Comparison of ENCODE assay signal across 11 cellular contexts in genomic region chr3:112974178-112974517, GRCh38. TPM values are rescaled to one million over a fixed set of nuclear protein-coding genes. Genes with fewer than 3 reads are reported as not detected.
DNase-seq lines count a peak whose midpoint lies in the region; ATAC-seq and TF ChIP-seq lines count a peak whose summit lies in the region.
"Had no signal": no experiment of that assay in that cellular context is flagged by ENCODE, and none has a peak within 500 bp of the region (broad histone marks: within the 10 kb centered on the region; RNA-seq: fewer than 3 reads in every experiment).

No MANE protein-coding gene starts in this region.

- POLR2A ChIA-PET in T-cell (lab: Charles Lee) (interaction anchor here (0.5 to 1.2 kb wide), 2 partner anchors 28 to 336 kb away, joined by 3 read pairs; no protein-coding TSS in a partner anchor), HEK293T (lab: Yijun Ruan, JAX) (no interaction called here)

- DNase-seq in T-cell: no peak
- no peak for DNase-seq in natural killer cell treated with Interleukin-12 subunit alpha and Interleukin-12 subunit beta and Interleukin-15 and Interleukin-18, amount 100 ng/mL, for 72 hours (ENCODE audit: low spot score)
- DNase-seq in NCI-H2171 (lab: John Stamatoyannopoulos, UW): no peak
- no peak for DNase-seq in omental fat pad (ENCODE audit: low spot score)
- DNase-seq in HEK293T (ENCODE audit: extremely low spot score): no peak
- no peak for DNase-seq in kidney glomerular epithelial cell (lab: John Stamatoyannopoulos, UW)
- DNase-seq: activated gamma-delta T cell, NCI-H1105 treated with DMSO at 0.1 percent for 48 hours had no signal

- CTCF ChIA-PET in T-cell (lab: Charles Lee) (interaction anchor here (1.0 to 1.6 kb wide), 4 partner anchors 17 to 332 kb away, joined by 3 to 10 read pairs (median 4); partner anchors contain the start of gene GTPBP8 (in 1 of the 2)), HEK293T (lab: Yijun Ruan, JAX) (interaction anchor here (0.8 kb wide), 1 partner anchor 391 kb away, joined by 3 read pairs; no protein-coding TSS in a partner anchor)

- ATAC-seq in GM18867 (IDR thresholded peaks at IDR 0.05; ENCODE audit: unreplicated experiment) (peak; percentile 21), GM21786 (IDR thresholded peaks at IDR 0.05; ENCODE audit: unreplicated experiment) (peak; percentile 3), T-cell (replicated peaks in 1 of 4) (peak; percentile 25 to 34 (median 33)), omental fat pad (ENCODE audit: low FRiP score) (no peak)
- no peak for ATAC-seq in natural killer cell treated with Interleukin-12 subunit alpha and Interleukin-12 subunit beta and Interleukin-15 and Interleukin-18, amount 100 ng/mL, for 72 hours
- ATAC-seq: HCT116 had no signal

- H3K27me3 Mint-ChIP-seq in T-cell: no peaks in the 10 kb centered on the region
- peaks cover 3 to 7% of the 10 kb centered on the region in 2 donors for H3K27me3 Mint-ChIP-seq in natural killer cell treated with Interleukin-12 subunit alpha and Interleukin-12 subunit beta and Interleukin-15 and Interleukin-18, amount 100 ng/mL, for 72 hours

- peaks cover 78 to 96% (median 85%) of the 10 kb centered on the region in 3 donors for H3K4me1 Mint-ChIP-seq in T-cell
- peaks cover 17 to 44% of the 10 kb centered on the region in 2 donors for H3K4me1 Mint-ChIP-seq in natural killer cell treated with Interleukin-12 subunit alpha and Interleukin-12 subunit beta and Interleukin-15 and Interleukin-18, amount 100 ng/mL, for 72 hours (ENCODE audit: low read depth in 2 of 2)

- H3K4me3 Mint-ChIP-seq in T-cell: peak overlapping the region; percentile 91 to 98 (median 95)
- peak overlapping the region; percentile 82 for H3K4me3 Mint-ChIP-seq in natural killer cell treated with Interleukin-12 subunit alpha and Interleukin-12 subunit beta and Interleukin-15 and Interleukin-18, amount 100 ng/mL, for 72 hours

- H3K27ac Mint-ChIP-seq in T-cell: peak overlapping the region; percentile 95 to 98
- peak overlapping the region; percentile 67 to 82 for H3K27ac Mint-ChIP-seq in natural killer cell treated with Interleukin-12 subunit alpha and Interleukin-12 subunit beta and Interleukin-15 and Interleukin-18, amount 100 ng/mL, for 72 hours

- no peaks in the 10 kb centered on the region for H3K36me3 Mint-ChIP-seq in T-cell
- H3K36me3 Mint-ChIP-seq in natural killer cell treated with Interleukin-12 subunit alpha and Interleukin-12 subunit beta and Interleukin-15 and Interleukin-18, amount 100 ng/mL, for 72 hours: no peaks in the 10 kb centered on the region

- TF ChIP-seq CTCF in omental fat pad (IDR thresholded peaks at IDR 0.05): no peak

- no peaks in the 10 kb centered on the region for H3K9me3 Mint-ChIP-seq in T-cell
- H3K9me3 Mint-ChIP-seq in natural killer cell treated with Interleukin-12 subunit alpha and Interleukin-12 subunit beta and Interleukin-15 and Interleukin-18, amount 100 ng/mL, for 72 hours: no peaks in the 10 kb centered on the region

TF ChIP-seq in HEK293T, 16 proteins besides CTCF, POLR2A, EP300 and RAD21:
- no peak for TF ChIP-seq HDGF (IDR thresholded peaks at IDR 0.05; ENCODE audit: borderline replicate concordance)

RNA-seq across cellular contexts. Expression of gene CD200R1, which starts 0.8 kb away (rescaled TPM):
- 10 to 100 TPM; 10.1 to 20.4 (median 11.9) TPM for total RNA-seq in T-cell
- total RNA-seq in natural killer cell treated with Interleukin-12 subunit alpha and Interleukin-12 subunit beta and Interleukin-15 and Interleukin-18, amount 100 ng/mL, for 72 hours: 1 to 10 TPM; 3.7 to 8.3 TPM
- 1 to 10 TPM; 1.1 to 4.3 (median 3.0) TPM for total RNA-seq in omental fat pad

RNA-seq across cellular contexts. Expression of gene GTPBP8, which starts 16.6 kb away (rescaled TPM):
- total RNA-seq in T-cell (10 to 100 TPM; 17.2 to 31.3 (median 27.5) TPM), omental fat pad (10 to 100 TPM; 13.9 to 21.6 (median 17.2) TPM)
- total RNA-seq in natural killer cell treated with Interleukin-12 subunit alpha and Interleukin-12 subunit beta and Interleukin-15 and Interleukin-18, amount 100 ng/mL, for 72 hours: 10 to 100 TPM; 41.5 to 43.2 TPM

Comparison
In these comparisons a context has a peak if more than half of its experiments do, and no peak if none do; other contexts are left out.
1. ATAC-seq: peak in GM18867 (single experiment), GM21786 (single experiment) and T-cell (4 of 4); none in natural killer cell treated with Interleukin-12 subunit alpha and Interleukin-12 subunit beta and Interleukin-15 and Interleukin-18, amount 100 ng/mL, for 72 hours (0 of 2) and omental fat pad (single experiment).